Comparison of ENCODE assay signal across 9 cellular contexts in genomic region chr3:49855662-49856061, GRCh38.
DNase-seq lines count a peak whose midpoint lies in the region; ATAC-seq and TF ChIP-seq lines count a peak whose summit lies in the region.
"Had no signal": no experiment of that assay in that cellular context is flagged by ENCODE, and none has a peak within 500 bp of the region (broad histone marks: within the 10 kb centered on the region; RNA-seq: fewer than 3 reads in every experiment).

No MANE protein-coding gene starts in this region.

- H3K4me1 ChIP-seq in HEK293 (ENCODE audit: control insufficient read depth, insufficient read depth, low read length) = no peaks in the 10 kb centered on the region
- peaks cover 10 to 12% of the 10 kb centered on the region in 2 donors for H3K4me1 ChIP-seq in mucosa of rectum (ENCODE audit: control insufficient read depth in 2 of 2, insufficient read depth in 2 of 2, low read length in 2 of 2)

- POLR2A ChIA-PET in HEK293 (lab: Yijun Ruan, JAX) = no interaction called here

- H3K27ac ChIP-seq in 22Rv1 = peak overlapping the region; percentile 54
- H3K27ac ChIP-seq in HEK293 (ENCODE audit: extremely low read depth, low read depth, low read length) = no peak overlapping the region
- H3K27ac ChIP-seq in mucosa of rectum (ENCODE audit: low read depth in 2 of 2, low read length in 2 of 2) = no peak overlapping the region
- H3K27ac ChIP-seq: epithelial cell of prostate had no signal

- CTCF ChIA-PET in HEK293 (lab: Yijun Ruan, JAX) = interaction anchor here (0.8 to 1.4 kb wide), 3 partner anchors 17 to 50 kb away, joined by 3 to 5 read pairs (median 5); no protein-coding TSS in a partner anchor

- H3K9me3 ChIP-seq in HEK293 (ENCODE audit: control insufficient read depth, insufficient read depth, low read depth, low read length) (no peaks in the 10 kb centered on the region), mucosa of rectum (ENCODE audit: control insufficient read depth in 2 of 2, low read length in 2 of 2) (no peaks in the 10 kb centered on the region)

- no peak for ATAC-seq in GM21619 (IDR thresholded peaks at IDR 0.05; ENCODE audit: unreplicated experiment)

- TF ChIP-seq CTCF in 22Rv1 (IDR thresholded peaks at IDR 0.05) (no peak), HEK293 (tag by site-specific recombination; IDR thresholded peaks at IDR 0.05) (no peak), astrocyte of the cerebellum (IDR thresholded peaks at IDR 0.05; ENCODE audit: low read depth, low read length, missing control alignments) (no peak)

- in situ Hi-C loops in astrocyte of the cerebellum (cut with HindIII; ENCODE audit: low sequenced_read_pairs) = loop anchor here (25.0 kb wide), 2 partner anchors 118 to 207 kb away; no protein-coding TSS in a partner anchor

- DNase-seq in astrocyte of the cerebellum (ENCODE audit: low read depth) (no peak), HCEC 1CT (no peak), DMS53 (lab: John Stamatoyannopoulos, UW) (no peak)
- DNase-seq in activated CD4-positive, CD25-positive, alpha-beta regulatory T cell treated with anti-CD3 and anti-CD28 coated beads, Interleukin-2, amount 50 U/mL, for 72 hours = no peak

- H3K36me3 ChIP-seq in HEK293 (ENCODE audit: control insufficient read depth in 2 of 2, insufficient read depth in 1 of 2, low read length in 2 of 2) = peaks cover 0 to 3% of the 10 kb centered on the region in 2 experiments; a peak in 2 of 3 replicates
- H3K36me3 ChIP-seq in mucosa of rectum (ENCODE audit: control insufficient read depth in 2 of 2, insufficient read depth in 2 of 2, low read length in 2 of 2) = no peaks in the 10 kb centered on the region

- H3K4me3 ChIP-seq in HEK293 (ENCODE audit: low read depth, low read length) (peak overlapping the region; percentile 54), astrocyte of the cerebellum (ENCODE audit: low read depth, low read length) (peak overlapping the region; percentile 80), mucosa of rectum (ENCODE audit: low read length in 2 of 2) (peak overlapping the region; percentile 86 to 91)

- H3K27me3 ChIP-seq in mucosa of rectum (ENCODE audit: control insufficient read depth in 2 of 2, insufficient read depth in 2 of 2, low read length in 2 of 2) = no peaks in the 10 kb centered on the region

- peak overlapping the region; percentile 76 to 89 for H3K9ac ChIP-seq in mucosa of rectum (ENCODE audit: low read depth in 1 of 2, low read length in 2 of 2)

TF ChIP-seq in HEK293, 187 proteins besides CTCF, POLR2A, EP300 and RAD21 (continues in another document):
- TF ChIP-seq, protein P1, sequence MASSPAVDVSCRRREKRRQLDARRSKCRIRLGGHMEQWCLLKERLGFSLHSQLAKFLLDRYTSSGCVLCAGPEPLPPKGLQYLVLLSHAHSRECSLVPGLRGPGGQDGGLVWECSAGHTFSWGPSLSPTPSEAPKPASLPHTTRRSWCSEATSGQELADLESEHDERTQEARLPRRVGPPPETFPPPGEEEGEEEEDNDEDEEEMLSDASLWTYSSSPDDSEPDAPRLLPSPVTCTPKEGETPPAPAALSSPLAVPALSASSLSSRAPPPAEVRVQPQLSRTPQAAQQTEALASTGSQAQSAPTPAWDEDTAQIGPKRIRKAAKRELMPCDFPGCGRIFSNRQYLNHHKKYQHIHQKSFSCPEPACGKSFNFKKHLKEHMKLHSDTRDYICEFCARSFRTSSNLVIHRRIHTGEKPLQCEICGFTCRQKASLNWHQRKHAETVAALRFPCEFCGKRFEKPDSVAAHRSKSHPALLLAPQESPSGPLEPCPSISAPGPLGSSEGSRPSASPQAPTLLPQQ (tag by site-specific recombination; IDR thresholded peaks at IDR 0.05) = no peak
- TF ChIP-seq ZNF169 (tag by site-specific recombination; IDR thresholded peaks at IDR 0.05) (no peak), ZNF155 (tag by site-specific recombination; IDR thresholded peaks at IDR 0.05) (no peak), ZBTB49 (tag by site-specific recombination; IDR thresholded peaks at IDR 0.05; ENCODE audit: low read depth) (no peak), ZNF19 (tag by site-specific recombination; IDR thresholded peaks at IDR 0.05; ENCODE audit: low read depth) (no peak), PRDM2 (tag by site-specific recombination; IDR thresholded peaks at IDR 0.05; ENCODE audit: borderline replicate concordance) (no peak), ZNF426 (tag by site-specific recombination; IDR thresholded peaks at IDR 0.05) (no peak), ZNF239 (tag by site-specific recombination; IDR thresholded peaks at IDR 0.05) (no peak), ZFP41 (tag by site-specific recombination; IDR thresholded peaks at IDR 0.05; ENCODE audit: borderline replicate concordance) (no peak), PRDM6 (tag by site-specific recombination; IDR thresholded peaks at IDR 0.05) (no peak), SP7 (tag by site-specific recombination; IDR thresholded peaks at IDR 0.05) (no peak), ZNF2 (tag by site-specific recombination; IDR thresholded peaks at IDR 0.05) (no peak)
